ENCODE assay signal across 18 cellular contexts in genomic region chr1:12574757-12575139, GRCh38. TPM values are rescaled to one million over a fixed set of nuclear protein-coding genes. Genes with fewer than 3 reads are reported as not detected.
DNase-seq lines count a peak whose midpoint lies in the region; ATAC-seq and TF ChIP-seq lines count a peak whose summit lies in the region.
"Had no signal": no experiment of that assay in that cellular context is flagged by ENCODE, and none has a peak within 500 bp of the region (broad histone marks: within the 10 kb centered on the region; RNA-seq: fewer than 3 reads in every experiment).

No MANE protein-coding gene starts in this region.

- H3F3A ChIP-seq in PC-9 (ENCODE audit: insufficient read depth, low read depth) (peaks cover 34% of the 10 kb centered on the region), smooth muscle cell (ENCODE audit: low read depth) (peaks cover 4% of the 10 kb centered on the region)

- DNase-seq in activated CD8-positive, alpha-beta T cell treated with anti-CD3 and anti-CD28 coated beads, Interleukin-2, amount 10 ng/mL, durations not matched to agents 7 days and 5 days, result no peak
- DNase-seq in activated CD8-positive, alpha-beta T cell treated with anti-CD3 and anti-CD28 coated beads for 36 hours, result no peak
- DNase-seq in PC-9 (no peak), gastrocnemius medialis (no peak), smooth muscle cell (lab: John Stamatoyannopoulos, UW; ENCODE audit: unreplicated experiment) (no peak), MV-4-11 (lab: John Stamatoyannopoulos, UW) (no peak), colonic mucosa (no peak)
- DNase-seq: ACHN; CD4-positive, CD25-positive, alpha-beta regulatory T cell; KBM-7; NCI-H2029; NCI-H446; NCI-H524 treated with DMSO at 0.1 percent for 48 hours; NCI-H774; NK-92 treated with Interleukin-12 subunit alpha and Interleukin-12 subunit beta, amount 100 ng/mL, for 24 hours; SHP77 treated with DMSO at 0.1 percent for 48 hours had no signal

- no TSS peak for BruUV-seq in PC-9 (replicated peaks; lab: Mats Ljungman, UMichigan)

- 89 to 90% methylated on average over 5 of the region's 5 CpGs for WGBS in esophagus, 2 donors
- WGBS in smooth muscle cell (ENCODE audit: low lambda C conversion rate), result 94% methylated on average over 5 of the region's 5 CpGs

- H3K9me3 Mint-ChIP-seq in activated CD8-positive, alpha-beta T cell treated with anti-CD3 and anti-CD28 coated beads, Interleukin-2, amount 10 ng/mL, durations not matched to agents 7 days and 5 days (ENCODE audit: insufficient read depth), result no peaks in the 10 kb centered on the region
- no peaks in the 10 kb centered on the region for H3K9me3 Mint-ChIP-seq in activated CD8-positive, alpha-beta T cell treated with anti-CD3 and anti-CD28 coated beads for 36 hours
- H3K9me3 Mint-ChIP-seq: CD4-positive, CD25-positive, alpha-beta regulatory T cell had no signal

- no peak overlapping the region for H3K4me3 Mint-ChIP-seq in activated CD8-positive, alpha-beta T cell treated with anti-CD3 and anti-CD28 coated beads, Interleukin-2, amount 10 ng/mL, durations not matched to agents 7 days and 5 days
- no peak overlapping the region for H3K4me3 Mint-ChIP-seq in activated CD8-positive, alpha-beta T cell treated with anti-CD3 and anti-CD28 coated beads for 36 hours
- H3K4me3 Mint-ChIP-seq: CD4-positive, CD25-positive, alpha-beta regulatory T cell had no signal

- H2AFZ ChIP-seq in PC-9, result no peak overlapping the region
- H2AFZ ChIP-seq in smooth muscle cell (ENCODE audit: low read depth), result no peak overlapping the region

- H3K9me2 ChIP-seq in PC-9 (ENCODE audit: insufficient read depth), result no peaks in the 10 kb centered on the region

- CTCF ChIA-PET in activated CD8-positive, alpha-beta T cell treated with anti-CD3 and anti-CD28 coated beads, Interleukin-2, amount 10 ng/mL, durations not matched to agents 7 days and 5 days (lab: Charles Lee), result no interaction called here
- CTCF ChIA-PET in activated CD8-positive, alpha-beta T cell treated with anti-CD3 and anti-CD28 coated beads for 36 hours (lab: Charles Lee), result interaction anchor here (1.0 kb wide), 1 partner anchor 84 kb away, joined by 3 read pairs; no protein-coding TSS in a partner anchor
- CTCF ChIA-PET in PC-9 (lab: Charles Lee), result no interaction called here

- intact Hi-C loops in activated CD8-positive, alpha-beta T cell treated with anti-CD3 and anti-CD28 coated beads for 36 hours (cut with micrococcal nuclease), result no loop called here
- intact Hi-C loops in PC-9 (cut with micrococcal nuclease; ENCODE audit: unreplicated experiment) (loop anchor here (1.0 kb wide), 3 partner anchors 22 to 96 kb away; no protein-coding TSS in a partner anchor), gastrocnemius medialis (cut with DNase I; ENCODE audit: low total_unique reads) (no loop called here), colonic mucosa (cut with DNase I) (no loop called here)

- TF ChIP-seq POLR2A in gastrocnemius medialis (IDR thresholded peaks at IDR 0.05), result no peak

- peaks cover 75% of the 10 kb centered on the region for H3K36me3 Mint-ChIP-seq in activated CD8-positive, alpha-beta T cell treated with anti-CD3 and anti-CD28 coated beads, Interleukin-2, amount 10 ng/mL, durations not matched to agents 7 days and 5 days (ENCODE audit: low read depth)
- H3K36me3 Mint-ChIP-seq in activated CD8-positive, alpha-beta T cell treated with anti-CD3 and anti-CD28 coated beads for 36 hours (ENCODE audit: low read depth), result peaks cover 67% of the 10 kb centered on the region

- H3K36me3 ChIP-seq in PC-9 (ENCODE audit: low read depth) (peaks cover 19% of the 10 kb centered on the region), esophagus (ENCODE audit: control insufficient read depth in 2 of 2, insufficient read depth in 2 of 2, low read length in 1 of 2) (peaks cover 6 to 53% of the 10 kb centered on the region in 2 donors), gastrocnemius medialis (peaks cover 0 to 58% of the 10 kb centered on the region in 2 donors), smooth muscle cell (ENCODE audit: low read depth) (no peaks in the 10 kb centered on the region), colonic mucosa (peaks cover 5% of the 10 kb centered on the region)

- TF ChIP-seq CTCF in activated CD8-positive, alpha-beta T cell treated with anti-CD3 and anti-CD28 coated beads for 36 hours (IDR thresholded peaks at IDR 0.05), result no peak
- TF ChIP-seq CTCF in PC-9 (conservative IDR thresholded peaks at IDR 0.05), result no peak
- TF ChIP-seq CTCF in gastrocnemius medialis (IDR thresholded peaks at IDR 0.05 in 4 of 5, conservative IDR thresholded peaks at IDR 0.05 in 1 of 5), result no peak
- TF ChIP-seq CTCF in smooth muscle cell (IDR thresholded peaks at IDR 0.05; ENCODE audit: borderline replicate concordance, insufficient read depth, poor library complexity, severe bottlenecking), result no peak
- TF ChIP-seq CTCF in colonic mucosa (IDR thresholded peaks at IDR 0.05), result no peak

- H3K9me3 ChIP-seq in PC-9 (ENCODE audit: insufficient read depth, low read depth) (no peaks in the 10 kb centered on the region), esophagus (ENCODE audit: control insufficient read depth in 2 of 2, insufficient read depth in 1 of 2, low read depth in 1 of 2, low read length in 1 of 2) (no peaks in the 10 kb centered on the region), gastrocnemius medialis (no peaks in the 10 kb centered on the region), smooth muscle cell (replicated peaks; ENCODE audit: low read depth) (no peaks in the 10 kb centered on the region), colonic mucosa (no peaks in the 10 kb centered on the region)

- no peaks in the 10 kb centered on the region for H3K4me1 Mint-ChIP-seq in activated CD8-positive, alpha-beta T cell treated with anti-CD3 and anti-CD28 coated beads, Interleukin-2, amount 10 ng/mL, durations not matched to agents 7 days and 5 days (ENCODE audit: low read depth)
- H3K4me1 Mint-ChIP-seq in activated CD8-positive, alpha-beta T cell treated with anti-CD3 and anti-CD28 coated beads for 36 hours (ENCODE audit: low read depth), result peaks cover 8% of the 10 kb centered on the region
- H3K4me1 Mint-ChIP-seq: CD4-positive, CD25-positive, alpha-beta regulatory T cell had no signal

- H3K27me3 ChIP-seq in PC-9 (ENCODE audit: insufficient read depth, low read depth) (no peaks in the 10 kb centered on the region), esophagus (ENCODE audit: control insufficient read depth in 1 of 2, insufficient read depth in 2 of 2, low read length in 2 of 2) (no peaks in the 10 kb centered on the region), gastrocnemius medialis (no peaks in the 10 kb centered on the region), smooth muscle cell (ENCODE audit: low read depth) (no peaks in the 10 kb centered on the region), colonic mucosa (no peaks in the 10 kb centered on the region)

- H3K79me2 ChIP-seq in PC-9 (ENCODE audit: low read depth), result no peaks in the 10 kb centered on the region
- no peaks in the 10 kb centered on the region for H3K79me2 ChIP-seq in smooth muscle cell (ENCODE audit: low read depth)

- peak overlapping the region; percentile 43 for H3K27ac Mint-ChIP-seq in activated CD8-positive, alpha-beta T cell treated with anti-CD3 and anti-CD28 coated beads, Interleukin-2, amount 10 ng/mL, durations not matched to agents 7 days and 5 days
- H3K27ac Mint-ChIP-seq in activated CD8-positive, alpha-beta T cell treated with anti-CD3 and anti-CD28 coated beads for 36 hours, result no peak overlapping the region

- POLR2A ChIA-PET in activated CD8-positive, alpha-beta T cell treated with anti-CD3 and anti-CD28 coated beads, Interleukin-2, amount 10 ng/mL, durations not matched to agents 7 days and 5 days (lab: Charles Lee), result no interaction called here
- POLR2A ChIA-PET in activated CD8-positive, alpha-beta T cell treated with anti-CD3 and anti-CD28 coated beads for 36 hours (lab: Charles Lee), result interaction anchor here (0.8 kb wide), 1 partner anchor 268 kb away, joined by 3 read pairs; no protein-coding TSS in a partner anchor
- POLR2A ChIA-PET in PC-9 (lab: Charles Lee; ENCODE audit: unreplicated experiment), result no interaction called here

- H3K27ac ChIP-seq in PC-9 (peak overlapping the region; percentile 85), esophagus (ENCODE audit: low read depth in 2 of 2, low read length in 1 of 2) (peak overlapping the region; percentile 54 to 59), gastrocnemius medialis (peak overlapping the region in 3 of 4 donors; percentile 67 to 78 (median 70)), smooth muscle cell (ENCODE audit: low read depth) (no peak overlapping the region), colonic mucosa (no peak overlapping the region)
- H3K27ac ChIP-seq: 22Rv1 had no signal

- H3K27me3 Mint-ChIP-seq in activated CD8-positive, alpha-beta T cell treated with anti-CD3 and anti-CD28 coated beads, Interleukin-2, amount 10 ng/mL, durations not matched to agents 7 days and 5 days (ENCODE audit: low read depth), result no peaks in the 10 kb centered on the region
- no peaks in the 10 kb centered on the region for H3K27me3 Mint-ChIP-seq in activated CD8-positive, alpha-beta T cell treated with anti-CD3 and anti-CD28 coated beads for 36 hours
- H3K27me3 Mint-ChIP-seq: CD4-positive, CD25-positive, alpha-beta regulatory T cell had no signal

- H3K4me1 ChIP-seq in PC-9 (replicated peaks; ENCODE audit: insufficient read depth) (peaks cover 20% of the 10 kb centered on the region), esophagus (ENCODE audit: control insufficient read depth in 2 of 2, insufficient read depth in 2 of 2, low read length in 1 of 2) (peaks cover 0 to 7% of the 10 kb centered on the region in 2 donors), gastrocnemius medialis (peaks cover 7 to 20% of the 10 kb centered on the region in 2 donors), smooth muscle cell (ENCODE audit: low read depth) (no peaks in the 10 kb centered on the region), colonic mucosa (no peaks in the 10 kb centered on the region)

- H3K4me2 ChIP-seq in PC-9 (0 out of 2 replicates have a peak overlapping the region, but pooled peaks have one; percentile 40), smooth muscle cell (no peak overlapping the region)

- in situ Hi-C loops in gastrocnemius medialis (cut with MboI; ENCODE audit: low sequenced_read_pairs in 4 of 4), result no loop called here

- H4K20me1 ChIP-seq in PC-9 (ENCODE audit: insufficient read depth), result no peaks in the 10 kb centered on the region
- H4K20me1 ChIP-seq in smooth muscle cell (ENCODE audit: low read depth), result no peaks in the 10 kb centered on the region

- H3K9ac ChIP-seq in smooth muscle cell (ENCODE audit: low read depth) (no peak overlapping the region), colonic mucosa (ENCODE audit: low read depth in 2 of 2, low read length in 2 of 2) (no peak overlapping the region)

- no peak for ATAC-seq in activated CD8-positive, alpha-beta T cell treated with anti-CD3 and anti-CD28 coated beads, Interleukin-2, amount 10 ng/mL, durations not matched to agents 7 days and 5 days
- ATAC-seq in activated CD8-positive, alpha-beta T cell treated with anti-CD3 and anti-CD28 coated beads for 36 hours, result no peak
- ATAC-seq in gastrocnemius medialis, result no peak

- no peak overlapping the region for H3K4me3 ChIP-seq in PC-9
- no peak overlapping the region for H3K4me3 ChIP-seq in esophagus (ENCODE audit: low read depth in 1 of 2, low read length in 2 of 2)
- no peak overlapping the region for H3K4me3 ChIP-seq in gastrocnemius medialis
- no peak overlapping the region for H3K4me3 ChIP-seq in smooth muscle cell
- H3K4me3 ChIP-seq in colonic mucosa, result no peak overlapping the region

RNA-seq across cellular contexts. Expression of gene DHRS3, which starts 43.3 kb away (rescaled TPM):
- 10 to 100 TPM; 86.8 to 89.5 TPM for total RNA-seq in activated CD8-positive, alpha-beta T cell treated with anti-CD3 and anti-CD28 coated beads, Interleukin-2, amount 10 ng/mL, durations not matched to agents 7 days and 5 days
- 100 to 1,000 TPM; 129 to 135 TPM for total RNA-seq in activated CD8-positive, alpha-beta T cell treated with anti-CD3 and anti-CD28 coated beads for 36 hours
- total RNA-seq in PC-9 (2021) (144 and 154 TPM in 2 replicates), gastrocnemius medialis (100 to 1,000 TPM in 1 of 4 donors, 10 to 100 TPM in 3; 28.5 to 108 (median 67.0) TPM), smooth muscle cell (2.7 and 9.5 TPM in 2 replicates), colonic mucosa (100 to 1,000 TPM in 1 of 2 donors, 10 to 100 TPM in 1; 69.6 to 120 TPM)
- polyA plus RNA-seq in esophagus (10 to 100 TPM; 73.1 to 83.7 TPM), smooth muscle cell (0.89 and 2.8 TPM in 2 replicates)

Comparison
In these comparisons a context has a peak if more than half of its experiments do, and no peak if none do; other contexts are left out.
1. H3K27ac ChIP-seq: peak in PC-9 (single experiment), esophagus (2 of 2) and gastrocnemius medialis (3 of 4); none in smooth muscle cell (single experiment) and colonic mucosa (single experiment).